Comparison of ENCODE assay signal across 23 cellular contexts in the genomic region with DNA sequence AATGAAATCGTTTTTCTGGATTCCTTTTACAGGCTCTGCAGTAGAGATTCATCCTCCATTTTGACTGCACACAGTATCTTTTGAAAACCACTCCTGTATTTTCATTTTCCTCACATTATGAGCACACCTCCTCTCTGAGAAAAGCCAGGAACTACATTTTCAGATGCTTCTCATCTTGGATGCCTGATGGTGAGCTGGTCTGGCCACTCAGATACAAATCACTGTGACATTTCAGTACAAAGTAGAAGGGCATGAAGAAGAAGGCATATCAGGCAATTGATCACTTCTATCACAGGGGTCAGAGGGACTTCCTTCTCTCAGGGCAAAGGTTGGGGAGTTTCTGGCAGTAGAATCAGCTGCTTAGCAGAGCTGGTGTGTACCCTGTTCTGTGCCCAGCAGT.
"Had no signal": no experiment of that assay in that cellular context is flagged by ENCODE, and none has a peak within 500 bp of the region (broad histone marks: within the 10 kb centered on the region; RNA-seq: fewer than 3 reads in every experiment).

No MANE protein-coding gene starts in this region.

- H3K4me3 ChIP-seq: gastrocnemius medialis, lower lobe of right lung, right lobe of liver, suprapubic skin, transverse colon, upper lobe of right lung, uterus had no signal

- H3K79me2 ChIP-seq: parathyroid adenoma had no signal

- H3K27me3 ChIP-seq: gastrocnemius medialis, right lobe of liver, suprapubic skin, transverse colon, upper lobe of right lung, uterus had no signal

- H2AFZ ChIP-seq: parathyroid adenoma had no signal

- H3K36me3 ChIP-seq: gastrocnemius medialis, lower lobe of right lung, right lobe of liver, suprapubic skin, transverse colon, upper lobe of right lung, uterus had no signal

- H3K9ac ChIP-seq: parathyroid adenoma had no signal

- H3K36me3 Mint-ChIP-seq: naive thymus-derived CD8-positive, alpha-beta T cell; stimulated activated naive B cell treated with anti-CD40 and anti-IgM and Interleukin-4, amounts not matched to agents 10 μg/mL and 1 μg/mL and 100 μg/mL, for 72 hours had no signal

- H3K27ac Mint-ChIP-seq: dendritic cell treated with granulocyte-macrophage colony-stimulating factor and Interleukin-4, amounts not matched to agents 40 ng/mL and 50 ng/mL, for 4 days; endodermal cell; naive thymus-derived CD8-positive, alpha-beta T cell; nephron progenitor cell; progenitor cell of endocrine pancreas; stimulated activated naive B cell treated with anti-CD40 and anti-IgM and Interleukin-4, amounts not matched to agents 10 μg/mL and 1 μg/mL and 100 μg/mL, for 72 hours; stimulated activated naive CD8-positive, alpha-beta T cell treated with anti-CD3 and anti-CD28 coated beads, Interleukin-15, Interleukin-2, amounts not matched to agents 100 ng/mL and 50 ng/mL, for 24 hours had no signal

- H3K4me3 Mint-ChIP-seq: dendritic cell treated with granulocyte-macrophage colony-stimulating factor and Interleukin-4, amounts not matched to agents 40 ng/mL and 50 ng/mL, for 4 days; endodermal cell; naive thymus-derived CD8-positive, alpha-beta T cell; nephron progenitor cell; stimulated activated naive B cell treated with anti-CD40 and anti-IgM and Interleukin-4, amounts not matched to agents 10 μg/mL and 1 μg/mL and 100 μg/mL, for 72 hours; stimulated activated naive CD8-positive, alpha-beta T cell treated with anti-CD3 and anti-CD28 coated beads, Interleukin-15, Interleukin-2, amounts not matched to agents 100 ng/mL and 50 ng/mL, for 24 hours had no signal

- H3K4me1 ChIP-seq: gastrocnemius medialis, lower lobe of right lung, parathyroid adenoma, right lobe of liver, suprapubic skin, transverse colon, upper lobe of right lung, uterus had no signal

- H3K9me3 Mint-ChIP-seq: endodermal cell, nephron progenitor cell had no signal

- H3K27ac ChIP-seq: epithelial cell of prostate, gastrocnemius medialis, lower lobe of right lung, parathyroid adenoma, right lobe of liver, suprapubic skin, transverse colon, upper lobe of right lung, uterus had no signal

- H3K27me3 Mint-ChIP-seq: dendritic cell treated with granulocyte-macrophage colony-stimulating factor and Interleukin-4, amounts not matched to agents 40 ng/mL and 50 ng/mL, for 4 days; naive thymus-derived CD8-positive, alpha-beta T cell; progenitor cell of endocrine pancreas; stimulated activated naive B cell treated with anti-CD40 and anti-IgM and Interleukin-4, amounts not matched to agents 10 μg/mL and 1 μg/mL and 100 μg/mL, for 72 hours; stimulated activated naive CD8-positive, alpha-beta T cell treated with anti-CD3 and anti-CD28 coated beads, Interleukin-15, Interleukin-2, amounts not matched to agents 100 ng/mL and 50 ng/mL, for 24 hours had no signal

- H3K4me1 Mint-ChIP-seq: endodermal cell; naive thymus-derived CD8-positive, alpha-beta T cell; stimulated activated naive B cell treated with anti-CD40 and anti-IgM and Interleukin-4, amounts not matched to agents 10 μg/mL and 1 μg/mL and 100 μg/mL, for 72 hours had no signal

- H3K9me3 ChIP-seq: gastrocnemius medialis, lower lobe of right lung, right lobe of liver, transverse colon, upper lobe of right lung, uterus had no signal

- DNase-seq: effector CD8-positive, alpha-beta T cell; endodermal cell; foreskin fibroblast; gastrocnemius medialis; head of caudate nucleus; left ventricle myocardium superior; lower lobe of right lung; naive thymus-derived CD8-positive, alpha-beta T cell; nephron progenitor cell; right lobe of liver; small intestine; stimulated activated CD4-positive, alpha-beta T cell treated with anti-CD3 and anti-CD28 coated beads, Interleukin-15, amount 100 ng/mL, for 24 hours; stimulated activated CD4-positive, alpha-beta T cell treated with anti-CD3 and anti-CD28 coated beads, Interleukin-2, amount 100 ng/mL, for 48 hours; stimulated activated naive B cell treated with anti-CD40 and anti-IgM and Interleukin-4, amounts not matched to agents 10 μg/mL and 1 μg/mL and 100 μg/mL, for 72 hours; transverse colon; upper lobe of right lung; uterus had no signal
